ENCODE assay signal across 21 cellular contexts in the genomic region with DNA sequence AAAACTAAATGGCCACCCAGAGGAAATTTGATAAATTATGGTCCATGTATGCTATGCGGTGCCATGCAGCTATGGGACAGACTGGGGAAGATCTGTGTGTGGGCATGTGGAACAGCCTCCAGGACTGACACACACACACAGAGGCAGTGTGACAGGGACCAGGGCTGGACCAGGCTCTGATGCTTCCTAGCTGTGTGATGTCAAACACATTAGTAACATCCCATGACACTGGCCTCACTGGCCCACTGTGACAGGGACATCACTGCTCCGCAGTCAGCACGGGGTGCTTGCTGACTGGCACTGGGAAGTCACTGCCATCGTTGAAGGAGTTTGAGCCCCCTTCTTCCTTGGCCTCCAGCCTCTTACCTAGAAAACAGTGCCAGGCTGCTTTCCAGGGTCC. TPM values are rescaled to one million over a fixed set of nuclear protein-coding genes. Genes with fewer than 3 reads are reported as not detected.
DNase-seq lines count a peak whose midpoint lies in the region; ATAC-seq, FAIRE-seq and TF ChIP-seq lines count a peak whose summit lies in the region.
"Had no signal": no experiment of that assay in that cellular context is flagged by ENCODE, and none has a peak within 500 bp of the region (broad histone marks: within the 10 kb centered on the region; RNA-seq: fewer than 3 reads in every experiment).

No MANE protein-coding gene starts in this region.

- no peak overlapping the region; the same call in 1 of the 2 replicates for H2AK5ac ChIP-seq in H1 (ENCODE audit: low read depth, low read length)

- intact Hi-C loops in left colon (cut with DNase I, micrococcal nuclease): loop anchor here in 1 of 2 donors (10.0 kb wide), 1 partner anchor 430 kb away; no protein-coding TSS in a partner anchor

- POLR2A ChIA-PET in H1 (lab: Charles Lee; ENCODE audit: partially characterized antibody): interaction anchor here (0.6 to 1.4 kb wide), 3 partner anchors 14 to 139 kb away, joined by 3 to 4 read pairs (median 4); a partner anchor contains a TSS

- 74% methylated on average over 4 of the region's 4 CpGs; no CpG with 5 or more reads in 1 of the 2 experiments for WGBS in H1 (ENCODE audit: extremely low coverage in 1 of 2, insufficient coverage in 1 of 2, insufficient read length in 1 of 2, insufficient replicate concordance in 2 of 2, low coverage in 1 of 2, low lambda C conversion rate in 2 of 2, missing lambda C conversion rate in 1 of 2), 2 experiments

- H3K79me2 ChIP-seq in H1 (ENCODE audit: control insufficient read depth in 1 of 2, insufficient read depth in 2 of 2, low read length in 2 of 2) (no peaks in the 10 kb centered on the region), osteoblast (ENCODE audit: insufficient read depth, low read length) (no peaks in the 10 kb centered on the region)

- no peak for FAIRE-seq in H1 (lab: Jason Lieb, UNC)

- H2BK20ac ChIP-seq in H1 (ENCODE audit: low read length): no peak overlapping the region

- H3K4me3 ChIP-seq in SK-N-MC: no peak overlapping the region
- H3K4me3 ChIP-seq in H1 (ENCODE audit: extremely low read depth in 1 of 4, insufficient read depth in 2 of 4, low read depth in 3 of 4, low read length in 4 of 4): no peak overlapping the region
- no peak overlapping the region for H3K4me3 ChIP-seq in osteoblast (ENCODE audit: insufficient read depth, low read length)
- H3K4me3 ChIP-seq: BLaER1, GM23338, HAP-1 had no signal

- H2BK12ac ChIP-seq in H1 (ENCODE audit: low read depth, low read length): no peak overlapping the region

- TF ChIP-seq POLR2A in H1 (IDR thresholded peaks at IDR 0.05; ENCODE audit: control extremely low read depth in 1 of 2, low read depth in 2 of 2, low read length in 2 of 2) (no peak), GM18505 (IDR thresholded peaks at IDR 0.05; ENCODE audit: borderline replicate concordance, extremely low read depth, insufficient read depth, insufficient read length) (no peak)

- no peak overlapping the region for H3K4ac ChIP-seq in H1 (replicated peaks; ENCODE audit: insufficient read length, low read depth, low read length)

- no peak overlapping the region for H3K14ac ChIP-seq in H1 (ENCODE audit: insufficient read length)

- H4K20me1 ChIP-seq in H1 (replicated peaks in 1 of 2; ENCODE audit: control insufficient read depth in 1 of 2, insufficient read depth in 2 of 2, low read length in 2 of 2): peaks cover 0 to 2% of the 10 kb centered on the region in 2 experiments
- H4K20me1 ChIP-seq in osteoblast (ENCODE audit: insufficient read depth, low read length): peaks cover 8% of the 10 kb centered on the region

- H4K8ac ChIP-seq in H1 (ENCODE audit: extremely low read depth, insufficient read depth, low read length): no peak overlapping the region

- H3K56ac ChIP-seq in H1 (replicated peaks; ENCODE audit: insufficient read length, low read depth, low read length): no peak overlapping the region

- H3K27me3 ChIP-seq in H1 (replicated peaks in 1 of 4; ENCODE audit: control insufficient read depth in 3 of 4, extremely low read depth in 1 of 4, insufficient read depth in 3 of 4, low read length in 3 of 4) (peaks cover 0 to 22% (median 15%) of the 10 kb centered on the region in 4 experiments; a peak in 5 of 7 replicates), osteoblast (ENCODE audit: insufficient read depth, low read length) (peaks cover 28% of the 10 kb centered on the region)

- no peak for ATAC-seq in left colon
- ATAC-seq in GM18505 (IDR thresholded peaks at IDR 0.05; ENCODE audit: unreplicated experiment): no peak

- TF ChIP-seq CTCF in H1 (IDR thresholded peaks at IDR 0.05; ENCODE audit: control extremely low read depth in 1 of 3, insufficient read depth in 1 of 3, low read depth in 1 of 3, low read length in 3 of 3) (no peak), osteoblast (IDR thresholded peaks at IDR 0.05; ENCODE audit: extremely low read depth, low read depth, low read length) (no peak)

- DNase-seq in SK-N-MC (ENCODE audit: low read depth, low spot score) (no peak), H1 (ENCODE audit: low read depth in 1 of 2, low spot score in 2 of 2) (no peak), osteoblast (ENCODE audit: insufficient read length, low spot score, missing footprints) (peak; percentile 85), superior temporal gyrus (ENCODE audit: extremely low spot score) (peak; percentile 64), dermis blood vessel endothelial cell (no peak), left colon (no peak), NCI-H1694 (lab: John Stamatoyannopoulos, UW) (no peak)
- DNase-seq: CD4-positive, CD25-positive, alpha-beta regulatory T cell; IMR-90; MM.1S; NCI-H1694 treated with DMSO at 0.1 percent for 48 hours; NCI-H2171; NCI-H510A; SIG-M5 had no signal

- H3K4me1 ChIP-seq in H1 (replicated peaks in 1 of 4; ENCODE audit: control insufficient read depth in 3 of 4, insufficient read depth in 4 of 4, low read length in 3 of 4) (peaks cover 0 to 19% (median 9%) of the 10 kb centered on the region in 4 experiments; a peak in 6 of 7 replicates), osteoblast (ENCODE audit: insufficient read depth, low read length) (no peaks in the 10 kb centered on the region)

- H2BK120ac ChIP-seq in H1 (replicated peaks; ENCODE audit: low read depth, low read length): no peak overlapping the region

- no peak overlapping the region for H4K91ac ChIP-seq in H1 (replicated peaks; ENCODE audit: insufficient read length, low read length)

- no peak overlapping the region for H2BK5ac ChIP-seq in H1 (ENCODE audit: low read depth, low read length)

- TF ChIP-seq EP300 in H1 (IDR thresholded peaks at IDR 0.05; ENCODE audit: borderline replicate concordance in 1 of 2, low read depth in 2 of 2, low read length in 2 of 2): no peak

- no peak overlapping the region for H2AFZ ChIP-seq in H1 (ENCODE audit: low read length)
- no peak overlapping the region for H2AFZ ChIP-seq in osteoblast (ENCODE audit: low read length)
- H2AFZ ChIP-seq: GM23338 had no signal

- no peak overlapping the region for H4K5ac ChIP-seq in H1 (ENCODE audit: insufficient read length, low read depth, low read length)

- no peaks in the 10 kb centered on the region for H3K36me3 ChIP-seq in SK-N-MC (ENCODE audit: insufficient read depth, low read length)
- H3K36me3 ChIP-seq in H1 (ENCODE audit: control insufficient read depth in 2 of 4, insufficient read depth in 4 of 4, low read length in 3 of 4): no peaks in the 10 kb centered on the region
- no peaks in the 10 kb centered on the region for H3K36me3 ChIP-seq in osteoblast (ENCODE audit: insufficient read depth, low read length)
- H3K36me3 ChIP-seq: BLaER1, HAP-1 had no signal

- H3K27ac ChIP-seq in SK-N-MC: peak overlapping the region; percentile 89
- no peak overlapping the region for H3K27ac ChIP-seq in H1 (ENCODE audit: low read depth, low read length)
- no peak overlapping the region for H3K27ac ChIP-seq in osteoblast (ENCODE audit: low read depth, low read length)
- H3K27ac ChIP-seq: BLaER1, KMS-11 had no signal

- TF ChIP-seq RAD21 in H1 (IDR thresholded peaks at IDR 0.05 in 1 of 2, conservative IDR thresholded peaks at IDR 0.05 in 1 of 2; ENCODE audit: low read depth in 2 of 2, low read length in 2 of 2): no peak

- H3K4me2 ChIP-seq in H1 (ENCODE audit: insufficient read depth in 1 of 2, low read depth in 2 of 2, low read length in 2 of 2) (no peak overlapping the region), osteoblast (ENCODE audit: insufficient read depth, low read length) (no peak overlapping the region)
- H3K4me2 ChIP-seq: BLaER1, GM23338, KMS-11, SK-N-SH had no signal

- H3K9me3 ChIP-seq in SK-N-MC (ENCODE audit: low read depth, low read length): no peaks in the 10 kb centered on the region
- no peaks in the 10 kb centered on the region for H3K9me3 ChIP-seq in H1 (ENCODE audit: insufficient read depth in 2 of 2, low read depth in 1 of 2, low read length in 1 of 2)
- no peaks in the 10 kb centered on the region for H3K9me3 ChIP-seq in osteoblast (ENCODE audit: low read depth, low read length)
- H3K9me3 ChIP-seq: BLaER1, HAP-1, SK-N-SH had no signal

- H2BK15ac ChIP-seq in H1 (ENCODE audit: low read length): peak overlapping the region; percentile 21; the same call in 1 of the 2 replicates

- peaks cover 10% of the 10 kb centered on the region; the same call in 1 of the 2 replicates for H3K23me2 ChIP-seq in H1 (ENCODE audit: low read depth, low read length)

- CTCF ChIA-PET in H1 (lab: Charles Lee; ENCODE audit: partially characterized antibody): interaction anchor here (0.6 to 2.2 kb wide), 14 partner anchors 10 to 182 kb away, joined by 3 to 11 read pairs (median 4); no protein-coding TSS in a partner anchor

- H3K9ac ChIP-seq in SK-N-MC (ENCODE audit: insufficient read length): no peak overlapping the region
- no peak overlapping the region for H3K9ac ChIP-seq in H1 (replicated peaks in 1 of 4; ENCODE audit: extremely low read depth in 1 of 4, low read depth in 3 of 4, low read length in 3 of 4)
- H3K9ac ChIP-seq: BLaER1, KMS-11, SK-N-SH had no signal

- H3K79me1 ChIP-seq in H1 (ENCODE audit: low read depth, low read length): no peaks in the 10 kb centered on the region

- H3K23ac ChIP-seq in H1 (ENCODE audit: insufficient read length): no peak overlapping the region

- no peak overlapping the region for H3K18ac ChIP-seq in H1 (ENCODE audit: extremely low read depth, low read length)

TF ChIP-seq in H1, 55 proteins besides CTCF, POLR2A, EP300 and RAD21 (continues in another document):
- no peak for TF ChIP-seq SAP30 (IDR thresholded peaks at IDR 0.05; ENCODE audit: insufficient read depth, insufficient replicate concordance, low read length)
- no peak for TF ChIP-seq SRF (IDR thresholded peaks at IDR 0.05; ENCODE audit: low read depth, low read length)
- TF ChIP-seq TBP (IDR thresholded peaks at IDR 0.05; ENCODE audit: low read depth, low read length): no peak
- TF ChIP-seq SP4 (IDR thresholded peaks at IDR 0.05; ENCODE audit: low read length): no peak
- no peak for TF ChIP-seq GABPA (IDR thresholded peaks at IDR 0.05; ENCODE audit: borderline replicate concordance, insufficient read depth, low read length)
- TF ChIP-seq JUN (IDR thresholded peaks at IDR 0.05; ENCODE audit: low read depth, low read length): no peak
- TF ChIP-seq POLR2AphosphoS5 (IDR thresholded peaks at IDR 0.05; ENCODE audit: low read depth, low read length): no peak
- no peak for TF ChIP-seq CBX5 (IDR thresholded peaks at IDR 0.05; ENCODE audit: low read depth, low read length)

RNA-seq across cellular contexts. Expression of a gene that starts 13.9 kb away (rescaled TPM):
- total RNA-seq in H1 (2021; fragmentation: NEBNext Ultra II Directional; extraction: Animal tissue kit (Norgen Biotek cat#: 25700)): 7.8 and 8.4 TPM in 2 replicates
- 8.4 and 9.9 TPM in 2 replicates for polyA plus RNA-seq in H1 (2011; rRNA removed)
- polyA plus RNA-seq in H1 (2011; cell fraction: cytosol; rRNA removed): 8.0 TPM
- 26.1 TPM for polyA plus RNA-seq in H1 (2011; cell fraction: nucleus; rRNA removed)
- polyA plus RNA-seq in H1 (2012, experiment 1 of 2): 6.9 to 9.7 TPM (median 8.3 TPM) in 4 replicates
- polyA plus RNA-seq in H1 (2012, experiment 2 of 2): 7.0 TPM
- polyA plus RNA-seq in H1 (2013, experiment 1 of 2): 5.6 TPM
- 6.1 TPM for polyA plus RNA-seq in H1 (2013, experiment 2 of 2)
- 7.7 and 11.9 TPM in 2 replicates for polyA minus RNA-seq in H1 (2011; rRNA and poly(A)+ RNA removed)
- 4.9 TPM for polyA minus RNA-seq in H1 (2011; cell fraction: cytosol; rRNA and poly(A)+ RNA removed)
- polyA minus RNA-seq in H1 (2011; cell fraction: nucleus; rRNA and poly(A)+ RNA removed): 6.0 TPM
- total RNA-seq in osteoblast (under 0.01 and 0.29 TPM in 2 replicates), dermis blood vessel endothelial cell (under 0.01 and 0.05 TPM in 2 replicates), left colon (10 to 100 TPM; 45.2 to 53.1 TPM)
- total RNA-seq: OCI-LY7 had no signal
- polyA plus RNA-seq: CD4-positive, CD25-positive, alpha-beta regulatory T cell had no signal

Comparison
In these comparisons a context has a peak if more than half of its experiments do, and no peak if none do; other contexts are left out.
1. DNase-seq: peak in osteoblast (single experiment) and superior temporal gyrus (single experiment); none in SK-N-MC (single experiment), H1 (0 of 2), dermis blood vessel endothelial cell (single experiment), left colon (0 of 2) and NCI-H1694 (single experiment).